20 cellular contexts compared by ENCODE assay signal in genomic region chr1:17772580-17773215, GRCh38. TPM values are rescaled to one million over a fixed set of nuclear protein-coding genes. Genes with fewer than 3 reads are reported as not detected.
DNase-seq lines count a peak whose midpoint lies in the region; FAIRE-seq and TF ChIP-seq lines count a peak whose summit lies in the region.
"Had no signal": no experiment of that assay in that cellular context is flagged by ENCODE, and none has a peak within 500 bp of the region (broad histone marks: within the 10 kb centered on the region; RNA-seq: fewer than 3 reads in every experiment).

No MANE protein-coding gene starts in this region.

- no peaks in the 10 kb centered on the region for H3K36me3 Mint-ChIP-seq in progenitor cell of endocrine pancreas (ENCODE audit: insufficient read depth)
- H3K36me3 Mint-ChIP-seq: CD4-positive, CD25-positive, alpha-beta regulatory T cell; CD8-positive, alpha-beta T cell had no signal

- in situ Hi-C loops in GM13976 (cut with MboI; ENCODE audit: low sequenced_read_pairs, unreplicated experiment), result no loop called here

- CTCF ChIA-PET in SK-N-SH (lab: Yijun Ruan, JAX), result interaction anchor here (1.0 to 4.6 kb wide), 4 partner anchors 27 to 803 kb away, joined by 3 to 20 read pairs (median 4); no protein-coding TSS in a partner anchor

- POLR2A ChIA-PET in SK-N-SH (lab: Yijun Ruan, JAX), result interaction anchor here (0.7 to 0.8 kb wide), 2 partner anchors 8 to 56 kb away, joined by 4 read pairs; no protein-coding TSS in a partner anchor

- H3K4me3 ChIP-seq in SK-N-SH (ENCODE audit: low read depth in 2 of 2, low read length in 1 of 2) (no peak overlapping the region; a peak in 1 of 4 replicates), WERI-Rb-1 (ENCODE audit: low read depth, low read length) (peak overlapping the region; percentile 12; the same call in 1 of the 2 replicates), mesendoderm (ENCODE audit: low read length) (no peak overlapping the region)
- H3K4me3 ChIP-seq: BLaER1 had no signal

- peaks cover 21% of the 10 kb centered on the region for H3K27me3 Mint-ChIP-seq in progenitor cell of endocrine pancreas
- H3K27me3 Mint-ChIP-seq: CD4-positive, CD25-positive, alpha-beta regulatory T cell had no signal

- H3K4ac ChIP-seq in mesendoderm (ENCODE audit: low read depth, low read length), result no peak overlapping the region

- WGBS in SK-N-SH (ENCODE audit: low lambda C conversion rate), result 51% methylated on average over 14 of the region's 15 CpGs
- WGBS in mesendoderm (ENCODE audit: extremely low coverage, insufficient coverage, low lambda C conversion rate), result no CpG with 5 or more reads among the region's 15 CpGs

- H3K27me3 ChIP-seq in SK-N-SH (ENCODE audit: insufficient read depth) (no peaks in the 10 kb centered on the region), WERI-Rb-1 (ENCODE audit: insufficient read depth, low read depth, severe bottlenecking) (no peaks in the 10 kb centered on the region), mesendoderm (ENCODE audit: insufficient read depth, low read length, poor library complexity) (no peaks in the 10 kb centered on the region)
- H3K27me3 ChIP-seq: BLaER1 had no signal

- peak overlapping the region; percentile 6 for H3K27ac Mint-ChIP-seq in progenitor cell of endocrine pancreas
- H3K27ac Mint-ChIP-seq: CD4-positive, CD25-positive, alpha-beta regulatory T cell; CD8-positive, alpha-beta T cell; H9 had no signal

- TF ChIP-seq RAD21 in SK-N-SH (IDR thresholded peaks at IDR 0.05; ENCODE audit: low read length), result no peak

- H3K27ac ChIP-seq in SK-N-SH (ENCODE audit: low read depth in 2 of 2, low read length in 1 of 2) (peak overlapping the region in 1 of 2 experiments; percentile 64; a peak in 1 of 4 replicates), WERI-Rb-1 (peak overlapping the region; percentile 89), mesendoderm (ENCODE audit: low read depth, low read length) (no peak overlapping the region)
- H3K27ac ChIP-seq: BLaER1, C4-2B had no signal

- H2BK120ac ChIP-seq in mesendoderm (ENCODE audit: low read depth, low read length), result no peak overlapping the region

- no peaks in the 10 kb centered on the region for H3K4me1 Mint-ChIP-seq in progenitor cell of endocrine pancreas (ENCODE audit: low read depth)
- H3K4me1 Mint-ChIP-seq: CD4-positive, CD25-positive, alpha-beta regulatory T cell had no signal

- no peak for FAIRE-seq in RCC 7860 (lab: Jason Lieb, UNC)
- FAIRE-seq: G401.6, GM12892, GM18507 had no signal

- no peak overlapping the region for H3K23ac ChIP-seq in mesendoderm (ENCODE audit: low read length)

- no peak overlapping the region for H2BK5ac ChIP-seq in mesendoderm (ENCODE audit: low read length)

- TF ChIP-seq CTCF in SK-N-SH (IDR thresholded peaks at IDR 0.05) (no peak), WERI-Rb-1 (IDR thresholded peaks at IDR 0.05; ENCODE audit: low read depth, low read length) (no peak), progenitor cell of endocrine pancreas (IDR thresholded peaks at IDR 0.05; ENCODE audit: unreplicated experiment) (no peak), GM13976 (IDR thresholded peaks at IDR 0.05; ENCODE audit: borderline replicate concordance, control extremely low read depth, extremely low read depth, insufficient read depth, missing control alignments) (no peak)

- H2AK5ac ChIP-seq in mesendoderm (ENCODE audit: low read length), result no peak overlapping the region

- no peak overlapping the region for H4K8ac ChIP-seq in mesendoderm (ENCODE audit: low read depth, low read length)

- H3K18ac ChIP-seq in mesendoderm (ENCODE audit: low read length), result no peak overlapping the region

- H4K20me1 ChIP-seq in SK-N-SH (ENCODE audit: insufficient read depth), result no peaks in the 10 kb centered on the region
- H4K20me1 ChIP-seq: BLaER1 had no signal

- peak overlapping the region; percentile 30 for H3K56ac ChIP-seq in mesendoderm (ENCODE audit: low read length)

- H3K9me2 ChIP-seq in SK-N-SH, result no peaks in the 10 kb centered on the region

- no peaks in the 10 kb centered on the region for H3K79me1 ChIP-seq in mesendoderm (ENCODE audit: low read length)

- H2BK15ac ChIP-seq in mesendoderm (replicated peaks; ENCODE audit: low read depth), result no peak overlapping the region

- peak; percentile 55 for DNase-seq in SK-N-SH
- DNase-seq in WERI-Rb-1, result no peak
- DNase-seq in mesendoderm, result no peak
- DNase-seq in progenitor cell of endocrine pancreas (ENCODE audit: low spot score, unreplicated experiment), result no peak
- DNase-seq in RCC 7860 (ENCODE audit: low spot score), result no peak
- DNase-seq in NCI-H748 (lab: John Stamatoyannopoulos, UW; ENCODE audit: unreplicated experiment), result no peak
- no peak for DNase-seq in NCI-H2227 treated with DMSO at 0.1 percent for 48 hours (lab: John Stamatoyannopoulos, UW)
- DNase-seq in GM13976 (ENCODE audit: low spot score), result no peak
- DNase-seq: Caco-2; CD4-positive, CD25-positive, alpha-beta regulatory T cell; CD8-positive, alpha-beta T cell; DMS153; DND-41; H9 had no signal

- H3K9ac ChIP-seq in SK-N-SH (no peak overlapping the region), mesendoderm (ENCODE audit: low read length) (no peak overlapping the region)
- H3K9ac ChIP-seq: BLaER1 had no signal

- H3K9me3 ChIP-seq in SK-N-SH, result no peaks in the 10 kb centered on the region
- H3K9me3 ChIP-seq in WERI-Rb-1 (ENCODE audit: severe bottlenecking), result no peaks in the 10 kb centered on the region
- H3K9me3 ChIP-seq: BLaER1, Caco-2 had no signal

- H3K9me3 Mint-ChIP-seq in progenitor cell of endocrine pancreas (ENCODE audit: low read depth), result no peaks in the 10 kb centered on the region
- H3K9me3 Mint-ChIP-seq: CD8-positive, alpha-beta T cell; H9 had no signal

- peaks cover 0 to 34% of the 10 kb centered on the region in 2 experiments; a peak in 2 of 4 replicates for H3K4me1 ChIP-seq in SK-N-SH (ENCODE audit: control insufficient read depth in 1 of 2, insufficient read depth in 2 of 2, low read depth in 1 of 2, low read length in 1 of 2)
- peaks cover 4% of the 10 kb centered on the region for H3K4me1 ChIP-seq in mesendoderm (ENCODE audit: control insufficient read depth, low read depth, low read length)
- H3K4me1 ChIP-seq: BLaER1, Caco-2 had no signal

- H2AFZ ChIP-seq in SK-N-SH (ENCODE audit: low read depth), result no peak overlapping the region

- H3K79me2 ChIP-seq in SK-N-SH (ENCODE audit: insufficient read depth), result no peaks in the 10 kb centered on the region
- no peaks in the 10 kb centered on the region for H3K79me2 ChIP-seq in mesendoderm (ENCODE audit: control insufficient read depth, insufficient read depth, low read length)

- peaks cover 3% of the 10 kb centered on the region for H3F3A ChIP-seq in SK-N-SH (replicated peaks; ENCODE audit: insufficient read depth)

- peak in 1 of 2 experiments; percentile 73; a peak in 1 of 4 replicates for TF ChIP-seq EP300 in SK-N-SH (IDR thresholded peaks at IDR 0.05; ENCODE audit: borderline replicate concordance in 1 of 2, low read depth in 1 of 2, low read length in 1 of 2)

- no peak overlapping the region for H3K4me3 Mint-ChIP-seq in progenitor cell of endocrine pancreas (ENCODE audit: low read depth)
- H3K4me3 Mint-ChIP-seq: CD4-positive, CD25-positive, alpha-beta regulatory T cell; CD8-positive, alpha-beta T cell; H9 had no signal

- H3K4me2 ChIP-seq in SK-N-SH (no peak overlapping the region), mesendoderm (ENCODE audit: low read length) (no peak overlapping the region)
- H3K4me2 ChIP-seq: BLaER1 had no signal

- H3K36me3 ChIP-seq in SK-N-SH (replicated peaks in 1 of 2; ENCODE audit: control insufficient read depth in 1 of 2, insufficient read depth in 2 of 2, low read length in 1 of 2), result no peaks in the 10 kb centered on the region
- H3K36me3 ChIP-seq in WERI-Rb-1, result no peaks in the 10 kb centered on the region
- H3K36me3 ChIP-seq in mesendoderm (ENCODE audit: control insufficient read depth, insufficient read depth, low read length), result no peaks in the 10 kb centered on the region
- H3K36me3 ChIP-seq: BLaER1 had no signal

- H4K5ac ChIP-seq in mesendoderm (ENCODE audit: low read length), result no peak overlapping the region

TF ChIP-seq in SK-N-SH, 30 proteins besides CTCF, POLR2A, EP300 and RAD21:
- TF ChIP-seq NRF1 (IDR thresholded peaks at IDR 0.05; ENCODE audit: low read depth, low read length) (no peak), GATA2 (CRISPR knock-in tag; IDR thresholded peaks at IDR 0.05) (peak; percentile 74), FOXM1 (IDR thresholded peaks at IDR 0.05; ENCODE audit: low read depth) (no peak), NFIC (IDR thresholded peaks at IDR 0.05; ENCODE audit: borderline replicate concordance) (no peak), RCOR1 (IDR thresholded peaks at IDR 0.05; ENCODE audit: low read length) (peak; percentile 92), TEAD4 (IDR thresholded peaks at IDR 0.05; ENCODE audit: borderline replicate concordance, insufficient read depth) (no peak), JUND (IDR thresholded peaks at IDR 0.05) (no peak)

RNA-seq across cellular contexts. Expression of gene ACTL8, which starts 17.6 kb away (rescaled TPM):
- 0.05 TPM in 1 of 2 replicates, not detected in the other for polyA plus RNA-seq in SK-N-SH (2012; rRNA removed)
- 0.06 and 0.12 TPM in 2 replicates for polyA plus RNA-seq in SK-N-SH (2012; cell fraction: cytosol; rRNA removed)
- 0.04 and 0.08 TPM in 2 replicates for polyA plus RNA-seq in SK-N-SH (2012; cell fraction: nucleus; rRNA removed)
- 0.72 TPM for polyA plus RNA-seq in mesendoderm (2013, experiment 1 of 2)
- polyA plus RNA-seq in mesendoderm (2013, experiment 2 of 2), result 0.67 TPM
- not detected in 2 replicates for total RNA-seq in progenitor cell of endocrine pancreas
- total RNA-seq: A172; CD4-positive, CD25-positive, alpha-beta regulatory T cell; CD8-positive, alpha-beta T cell; H9 had no signal
- polyA plus RNA-seq: CD4-positive, CD25-positive, alpha-beta regulatory T cell had no signal
